8 cellular contexts compared by ENCODE assay signal in genomic region chr5:179623001-179623905, GRCh38. TPM values are rescaled to one million over a fixed set of nuclear protein-coding genes. Genes with fewer than 3 reads are reported as not detected.
DNase-seq lines count a peak whose midpoint lies in the region; ATAC-seq and TF ChIP-seq lines count a peak whose summit lies in the region.

A gene with protein sequence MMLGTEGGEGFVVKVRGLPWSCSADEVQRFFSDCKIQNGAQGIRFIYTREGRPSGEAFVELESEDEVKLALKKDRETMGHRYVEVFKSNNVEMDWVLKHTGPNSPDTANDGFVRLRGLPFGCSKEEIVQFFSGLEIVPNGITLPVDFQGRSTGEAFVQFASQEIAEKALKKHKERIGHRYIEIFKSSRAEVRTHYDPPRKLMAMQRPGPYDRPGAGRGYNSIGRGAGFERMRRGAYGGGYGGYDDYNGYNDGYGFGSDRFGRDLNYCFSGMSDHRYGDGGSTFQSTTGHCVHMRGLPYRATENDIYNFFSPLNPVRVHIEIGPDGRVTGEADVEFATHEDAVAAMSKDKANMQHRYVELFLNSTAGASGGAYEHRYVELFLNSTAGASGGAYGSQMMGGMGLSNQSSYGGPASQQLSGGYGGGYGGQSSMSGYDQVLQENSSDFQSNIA (minus strand): TSS chr5:179623671. CDS start chr5:179623133, 538 bp downstream.

- POLR2A ChIA-PET in T-cell (lab: Charles Lee) = interaction anchor here (0.5 to 2.1 kb wide), 26 partner anchors 9 to 1639 kb away, joined by 3 to 19 read pairs (median 4); partner anchors contain the start of genes MAML1 (in 1 of the 2) and RUFY1 (in 1 of the 2)

- peak in 1 of 4 donors; percentile 62 for TF ChIP-seq EP300 in upper lobe of left lung (IDR thresholded peaks at IDR 0.05)

- H3K4me3 ChIP-seq in GM12875 (ENCODE audit: low read depth, low read length) (peak within 1 kb of the TSS; percentile 89), heart left ventricle (peak within 1 kb of the TSS; percentile 66 to 100 (median 96)), upper lobe of left lung (peak within 1 kb of the TSS; percentile 84 to 94 (median 88))

- no peak for TF ChIP-seq CTCF in GM12875 (IDR thresholded peaks at IDR 0.05; ENCODE audit: borderline replicate concordance, insufficient read depth, low read depth, low read length)
- peak in 4 of 12 donors; percentile 1 to 11 (median 4) for TF ChIP-seq CTCF in heart left ventricle (IDR thresholded peaks at IDR 0.05)
- peak in 5 of 6 experiments; percentile 10 to 30 (median 11) for TF ChIP-seq CTCF in upper lobe of left lung (IDR thresholded peaks at IDR 0.05)

- no peaks in the 10 kb centered on the region for H3K9me3 Mint-ChIP-seq in T-cell

- H3K27ac ChIP-seq in adipose tissue (ENCODE audit: low read depth, low read length) (peak within 1 kb of the TSS; percentile 99), heart left ventricle (peak within 1 kb of the TSS; percentile 97 to 100 (median 100)), upper lobe of left lung (peak within 1 kb of the TSS; percentile 99 to 100 (median 100))

- H3K9me3 ChIP-seq in heart left ventricle (no peaks in the 10 kb centered on the region), upper lobe of left lung (no peaks in the 10 kb centered on the region)

- peaks cover 36% of the 10 kb centered on the region for H3K36me3 Mint-ChIP-seq in T-cell

- peak; percentile 78 to 99 for TF ChIP-seq POLR2A in heart left ventricle (IDR thresholded peaks at IDR 0.05)
- TF ChIP-seq POLR2A in upper lobe of left lung (IDR thresholded peaks at IDR 0.05) = peak; percentile 89 to 100 (median 99)

- intact Hi-C loops in heart left ventricle (cut with DNase I) = loop anchor here in 4 of 10 donors (5.0 to 10.0 kb wide), 3 partner anchors 66 to 202 kb away; partner anchors contain the start of genes MAML1 (in 1 of the 4) and SQSTM1 (in 1 of the 4)
- intact Hi-C loops in posterior cingulate gyrus (cut with DNase I) = loop anchor here (5.0 kb wide), 1 partner anchor 66 kb away; no protein-coding TSS in a partner anchor

- peak within 1 kb of the TSS; percentile 93 to 97 (median 96) for H3K4me3 Mint-ChIP-seq in T-cell

- peak; percentile 77 for ATAC-seq in HG02840 (IDR thresholded peaks at IDR 0.05; ENCODE audit: low FRiP score, unreplicated experiment)
- peak; percentile 79 to 80 (median 79) for ATAC-seq in T-cell (replicated peaks in 1 of 4)
- ATAC-seq in heart left ventricle = peak; percentile 87 to 93 (median 90)
- ATAC-seq in upper lobe of left lung (ENCODE audit: low FRiP score in 2 of 2) = peak; percentile 95 to 96

- peak; percentile 74 for DNase-seq in NCI-H1436 treated with DMSO at 0.1 percent for 48 hours (lab: John Stamatoyannopoulos, UW)
- peak; percentile 96 to 100 (median 98) for DNase-seq in T-cell
- peak; percentile 98 to 99 (median 98) for DNase-seq in heart left ventricle
- peak; percentile 96 to 100 (median 97) for DNase-seq in posterior cingulate gyrus
- DNase-seq in upper lobe of left lung = peak; percentile 97

- H3K4me1 ChIP-seq in heart left ventricle (peaks cover 17 to 54% (median 46%) of the 10 kb centered on the region in 12 donors), upper lobe of left lung (peaks cover 45 to 52% (median 45%) of the 10 kb centered on the region in 4 donors)

- peaks cover 44 to 59% (median 50%) of the 10 kb centered on the region in 3 donors for H3K4me1 Mint-ChIP-seq in T-cell

- H3K36me3 ChIP-seq in heart left ventricle (peaks cover 0 to 44% (median 42%) of the 10 kb centered on the region in 9 donors), upper lobe of left lung (peaks cover 5 to 43% (median 29%) of the 10 kb centered on the region in 4 donors)

- peak within 1 kb of the TSS; percentile 97 to 99 for H3K27ac Mint-ChIP-seq in T-cell

- no peaks in the 10 kb centered on the region for H3K27me3 Mint-ChIP-seq in T-cell

- CTCF ChIA-PET in T-cell (lab: Charles Lee) = interaction anchor here in 1 of 2 donors (0.5 to 1.2 kb wide), 6 partner anchors 9 to 1419 kb away, joined by 3 to 6 read pairs (median 4); partner anchors contain the start of gene HNRNPAB

- WGBS in adipose tissue, 3 donors = 0 to 1% (median 1%) methylated on average over 89 to 93 of the region's 93 CpGs
- 0 to 1% (median 0%) methylated on average over 49 to 93 of the region's 93 CpGs for WGBS in heart left ventricle, 4 donors
- 1% methylated on average over 38 to 45 of the region's 93 CpGs for WGBS in upper lobe of left lung, 2 donors

- H3K27me3 ChIP-seq in heart left ventricle (no peaks in the 10 kb centered on the region), upper lobe of left lung (no peaks in the 10 kb centered on the region)

RNA-seq across cellular contexts. Expression of the gene that starts here (rescaled TPM):
- total RNA-seq in T-cell = 1,000 to 10,000 TPM; 1,278 to 2,165 (median 1,301) TPM
- 100 to 1,000 TPM; 187 to 231 (median 195) TPM for polyA plus RNA-seq in adipose tissue
- total RNA-seq in heart left ventricle = 100 to 1,000 TPM; 106 to 252 (median 178) TPM
- polyA plus RNA-seq in heart left ventricle = 100 to 1,000 TPM; 126 to 195 TPM
- total RNA-seq in upper lobe of left lung = 1,000 to 10,000 TPM in 1 of 6 donors, 100 to 1,000 TPM in 5; 366 to 1,930 (median 429) TPM

Comparison
In these comparisons a context has a peak if more than half of its experiments do, and no peak if none do; other contexts are left out.
1. Peak in every context shown above with its lines: DNase-seq, ATAC-seq, H3K4me3 ChIP-seq and H3K27ac ChIP-seq.